In the genomic region with DNA sequence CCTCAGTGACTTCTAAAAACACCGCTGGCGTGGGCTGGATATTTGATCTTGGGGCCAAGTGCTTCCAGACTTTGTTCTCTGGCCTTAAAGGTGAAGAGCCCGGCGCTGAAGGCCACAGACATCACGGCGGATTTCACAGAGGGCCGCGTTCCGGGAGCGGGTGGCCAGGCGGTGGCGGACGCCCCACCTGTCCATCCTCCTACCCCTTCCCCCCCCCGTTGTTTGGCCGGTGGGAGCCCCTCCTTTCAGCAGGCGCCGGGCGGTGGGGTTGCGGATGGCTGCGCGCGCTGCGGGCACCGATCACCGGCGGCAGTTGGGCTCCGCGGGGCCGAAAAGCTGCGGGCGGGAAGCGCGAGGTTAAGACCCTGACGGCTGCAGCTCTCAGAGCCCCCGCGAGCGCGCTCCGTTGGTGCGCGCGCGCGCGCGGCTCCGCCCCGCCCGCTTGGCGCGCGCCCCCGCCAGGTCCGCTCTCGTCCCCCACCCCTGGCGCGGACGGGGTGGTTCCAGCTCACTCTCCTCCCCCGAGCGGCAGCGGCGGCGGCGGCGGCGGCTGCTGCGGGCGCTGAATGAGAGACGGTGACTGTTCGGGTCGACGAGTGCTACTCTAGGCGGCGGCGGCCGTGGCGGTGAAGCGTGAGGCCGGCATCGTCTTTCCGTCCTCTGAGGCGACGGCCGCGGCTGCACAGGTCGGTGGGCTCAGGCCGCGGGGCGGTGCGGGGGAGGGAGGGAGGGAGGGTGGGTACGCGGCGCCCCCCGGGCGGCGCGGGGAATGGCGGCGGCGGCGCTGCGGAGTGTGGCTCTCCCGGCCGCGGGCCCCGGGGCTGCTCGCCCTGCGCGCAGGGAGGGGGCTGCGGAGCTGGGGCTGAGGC, we compare ENCODE assay signal across 8 cellular contexts. TPM values are rescaled to one million over a fixed set of nuclear protein-coding genes. Genes with fewer than 3 reads are reported as not detected.
DNase-seq lines count a peak whose midpoint lies in the region; ATAC-seq, FAIRE-seq and TF ChIP-seq lines count a peak whose summit lies in the region.

TSS of gene RALGPS2 (plus strand) at position 511 of the 869 bp plus-strand sequence. CDS start 51,521 bp downstream, outside the sequence.

- DNase-seq in Caki2 (ENCODE audit: low read depth) = peak; percentile 81
- DNase-seq in HTR-8/SVneo (ENCODE audit: insufficient read length, low spot score) = peak; percentile 81
- peak; percentile 83 for DNase-seq in RKO (ENCODE audit: low spot score)
- peak; percentile 34 for DNase-seq in activated gamma-delta T cell (lab: John Stamatoyannopoulos, UW)
- peak; percentile 38 for DNase-seq in fibroblast of the conjunctiva (ENCODE audit: low read depth)

- H3K79me2 ChIP-seq in neural cell (replicated peaks; ENCODE audit: insufficient read depth, low read length) = peaks cover 33% of the 10 kb centered on the region

- TF ChIP-seq CTCF in neural cell (IDR thresholded peaks at IDR 0.05; ENCODE audit: poor library complexity, severe bottlenecking) = no peak

- ATAC-seq in GM21360 (IDR thresholded peaks at IDR 0.05; ENCODE audit: unreplicated experiment) = peak; percentile 63

- H3K4me2 ChIP-seq in neural cell (ENCODE audit: low read length) = peak within 1 kb of the TSS; percentile 91

- H3K27me3 ChIP-seq in neural cell (ENCODE audit: insufficient read depth, low read depth, low read length) (no peaks in the 10 kb centered on the region), subcutaneous abdominal adipose tissue (ENCODE audit: control insufficient read depth in 5 of 5, insufficient read depth in 4 of 5, low read length in 5 of 5) (no peaks in the 10 kb centered on the region)

- peaks cover 0 to 19% (median 10%) of the 10 kb centered on the region in 5 donors for H3K4me1 ChIP-seq in subcutaneous abdominal adipose tissue (ENCODE audit: control insufficient read depth in 5 of 5, insufficient read depth in 5 of 5, low read length in 5 of 5)

- H3F3A ChIP-seq in neural cell (ENCODE audit: insufficient read depth, low read length, poor library complexity, severe bottlenecking) = no peaks in the 10 kb centered on the region

- peak; percentile 92 for FAIRE-seq in HTR-8/SVneo (lab: Jason Lieb, UNC)

- H4K20me1 ChIP-seq in neural cell (ENCODE audit: insufficient read depth) = no peaks in the 10 kb centered on the region

- H3K4me3 ChIP-seq in neural cell (ENCODE audit: low read length) = peak within 1 kb of the TSS; percentile 84
- H3K4me3 ChIP-seq in subcutaneous abdominal adipose tissue (ENCODE audit: low read depth in 1 of 5, low read length in 5 of 5) = peak within 1 kb of the TSS; percentile 72 to 91 (median 84)

- peak; percentile 35 for TF ChIP-seq EP300 in neural cell (conservative IDR thresholded peaks at IDR 0.05; ENCODE audit: poor library complexity, severe bottlenecking)

- H3K9me3 ChIP-seq in neural cell (ENCODE audit: low read length) (no peaks in the 10 kb centered on the region), subcutaneous abdominal adipose tissue (ENCODE audit: control insufficient read depth in 5 of 5, low read length in 5 of 5) (peaks cover 0 to 2% (median 0%) of the 10 kb centered on the region in 5 donors)

- H2AFZ ChIP-seq in neural cell (ENCODE audit: low read depth, low read length) = peak within 1 kb of the TSS; percentile 79

- no peaks in the 10 kb centered on the region for H3K9me2 ChIP-seq in neural cell (ENCODE audit: insufficient read depth, low read length)

- in situ Hi-C loops in Caki2 (cut with HindIII; ENCODE audit: low pct_unique_long_range_greater_than_20kb, low sequenced_read_pairs) = no loop called here

- H3K36me3 ChIP-seq in neural cell (ENCODE audit: insufficient read depth, low read length) = no peaks in the 10 kb centered on the region
- H3K36me3 ChIP-seq in subcutaneous abdominal adipose tissue (ENCODE audit: control insufficient read depth in 5 of 5, insufficient read depth in 5 of 5, low read length in 5 of 5) = no peaks in the 10 kb centered on the region

- H3K9ac ChIP-seq in neural cell (ENCODE audit: low read length) (peak within 1 kb of the TSS; percentile 78), subcutaneous abdominal adipose tissue (ENCODE audit: low read length in 5 of 5) (peak within 1 kb of the TSS; percentile 16 to 77 (median 66))

- peak within 1 kb of the TSS; percentile 82 for H3K27ac ChIP-seq in neural cell (ENCODE audit: low read length)
- no peak within 1 kb of the TSS for H3K27ac ChIP-seq in subcutaneous abdominal adipose tissue (ENCODE audit: low read depth, low read length)

- peak; percentile 22 for TF ChIP-seq RAD21 in neural cell (conservative IDR thresholded peaks at IDR 0.05)

TF ChIP-seq in neural cell, 6 proteins besides CTCF, POLR2A, EP300 and RAD21:
- TF ChIP-seq TAF1 (IDR thresholded peaks at IDR 0.05; ENCODE audit: low read depth) = no peak
- no peak for TF ChIP-seq EZH2 (IDR thresholded peaks at IDR 0.05; ENCODE audit: borderline replicate concordance, insufficient read depth, low read length, poor library complexity, severe bottlenecking)
- TF ChIP-seq POLR2AphosphoS5 (IDR thresholded peaks at IDR 0.05) = peak; percentile 80
- peak; percentile 37 for TF ChIP-seq SMC3 (conservative IDR thresholded peaks at IDR 0.05; ENCODE audit: poor library complexity)
- TF ChIP-seq, protein P1, sequence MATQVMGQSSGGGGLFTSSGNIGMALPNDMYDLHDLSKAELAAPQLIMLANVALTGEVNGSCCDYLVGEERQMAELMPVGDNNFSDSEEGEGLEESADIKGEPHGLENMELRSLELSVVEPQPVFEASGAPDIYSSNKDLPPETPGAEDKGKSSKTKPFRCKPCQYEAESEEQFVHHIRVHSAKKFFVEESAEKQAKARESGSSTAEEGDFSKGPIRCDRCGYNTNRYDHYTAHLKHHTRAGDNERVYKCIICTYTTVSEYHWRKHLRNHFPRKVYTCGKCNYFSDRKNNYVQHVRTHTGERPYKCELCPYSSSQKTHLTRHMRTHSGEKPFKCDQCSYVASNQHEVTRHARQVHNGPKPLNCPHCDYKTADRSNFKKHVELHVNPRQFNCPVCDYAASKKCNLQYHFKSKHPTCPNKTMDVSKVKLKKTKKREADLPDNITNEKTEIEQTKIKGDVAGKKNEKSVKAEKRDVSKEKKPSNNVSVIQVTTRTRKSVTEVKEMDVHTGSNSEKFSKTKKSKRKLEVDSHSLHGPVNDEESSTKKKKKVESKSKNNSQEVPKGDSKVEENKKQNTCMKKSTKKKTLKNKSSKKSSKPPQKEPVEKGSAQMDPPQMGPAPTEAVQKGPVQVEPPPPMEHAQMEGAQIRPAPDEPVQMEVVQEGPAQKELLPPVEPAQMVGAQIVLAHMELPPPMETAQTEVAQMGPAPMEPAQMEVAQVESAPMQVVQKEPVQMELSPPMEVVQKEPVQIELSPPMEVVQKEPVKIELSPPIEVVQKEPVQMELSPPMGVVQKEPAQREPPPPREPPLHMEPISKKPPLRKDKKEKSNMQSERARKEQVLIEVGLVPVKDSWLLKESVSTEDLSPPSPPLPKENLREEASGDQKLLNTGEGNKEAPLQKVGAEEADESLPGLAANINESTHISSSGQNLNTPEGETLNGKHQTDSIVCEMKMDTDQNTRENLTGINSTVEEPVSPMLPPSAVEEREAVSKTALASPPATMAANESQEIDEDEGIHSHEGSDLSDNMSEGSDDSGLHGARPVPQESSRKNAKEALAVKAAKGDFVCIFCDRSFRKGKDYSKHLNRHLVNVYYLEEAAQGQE (IDR thresholded peaks at IDR 0.05; ENCODE audit: borderline replicate concordance) = peak; percentile 72
- peak; percentile 46 for TF ChIP-seq MXI1 (conservative IDR thresholded peaks at IDR 0.05; ENCODE audit: poor library complexity, severe bottlenecking)

RNA-seq across cellular contexts. Expression of gene RALGPS2, which starts in this region (rescaled TPM):
- 1.2 and 10.3 TPM in 2 replicates for total RNA-seq in Caki2 (2014; rRNA removed; shearing (Covaris generic); ENCODE audit: low replicate concordance)
- 26.6 and 27.8 TPM in 2 replicates for polyA plus RNA-seq in neural cell
- 89.8 and 96.3 TPM in 2 replicates for polyA minus RNA-seq in neural cell
